In the genomic region with DNA sequence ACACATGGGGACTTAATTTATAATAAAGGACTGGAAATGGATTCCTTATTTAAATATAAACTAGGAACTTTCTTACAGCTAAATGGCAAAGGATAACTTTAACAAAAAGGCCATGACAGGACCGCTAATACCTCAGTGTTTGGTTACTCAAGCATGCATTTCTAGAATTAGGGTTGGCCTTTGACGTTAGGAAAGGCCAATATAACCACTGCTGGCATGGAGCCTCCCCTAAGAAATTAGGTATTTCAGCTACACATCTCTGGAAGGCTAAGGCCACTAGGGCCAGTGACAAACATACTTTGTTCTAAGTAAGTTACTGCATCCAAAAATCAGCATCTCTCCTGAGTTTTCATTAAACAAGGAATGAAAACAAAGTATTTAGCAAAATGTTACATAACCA, we compare ENCODE assay signal across 11 cellular contexts. TPM values are rescaled to one million over a fixed set of nuclear protein-coding genes. Genes with fewer than 3 reads are reported as not detected.
"Had no signal": no experiment of that assay in that cellular context is flagged by ENCODE, and none has a peak within 500 bp of the region (broad histone marks: within the 10 kb centered on the region; RNA-seq: fewer than 3 reads in every experiment).

No MANE protein-coding gene starts in this region.

- FAIRE-seq: H1, H54 had no signal

- H3K9ac ChIP-seq: GM23248 had no signal

- ATAC-seq: GM23338, HCT116 had no signal

- H3K4me1 ChIP-seq: HAP-1 had no signal

- H2AFZ ChIP-seq: GM23248, GM23338 had no signal

- H3K27ac ChIP-seq: GM23248 had no signal

- H3K4me3 ChIP-seq: GM23248, GM23338, HAP-1 had no signal

- H3K9me3 ChIP-seq: HAP-1 had no signal

- H3K4me2 ChIP-seq: GM23338 had no signal

- H3K36me3 ChIP-seq: HAP-1 had no signal

- H3K4me3 Mint-ChIP-seq: GM23338, H9, HFFc6 had no signal

- H3K27ac Mint-ChIP-seq: GM23338, H9, HFFc6 had no signal

- H3K4me1 Mint-ChIP-seq: GM23338, H9 had no signal

- DNase-seq: GM23248, GOT3, H7, H9, HCEC 1CT, HFFc6 had no signal

RNA-seq across cellular contexts. Expression of gene PEG3, which starts 9.2 kb away (rescaled TPM):
- total RNA-seq: GM23338, H1, H7, H9, HFFc6 had no signal
- polyA plus RNA-seq: GM23338, H1 had no signal

RNA-seq across cellular contexts. Expression of gene ZIM2, which starts 9.2 kb away (rescaled TPM):
- total RNA-seq: GM23248, GM23338, H1, H7, H9, HFFc6 had no signal
- polyA plus RNA-seq: GM23248, GM23338, H1 had no signal
